In the genomic region with DNA sequence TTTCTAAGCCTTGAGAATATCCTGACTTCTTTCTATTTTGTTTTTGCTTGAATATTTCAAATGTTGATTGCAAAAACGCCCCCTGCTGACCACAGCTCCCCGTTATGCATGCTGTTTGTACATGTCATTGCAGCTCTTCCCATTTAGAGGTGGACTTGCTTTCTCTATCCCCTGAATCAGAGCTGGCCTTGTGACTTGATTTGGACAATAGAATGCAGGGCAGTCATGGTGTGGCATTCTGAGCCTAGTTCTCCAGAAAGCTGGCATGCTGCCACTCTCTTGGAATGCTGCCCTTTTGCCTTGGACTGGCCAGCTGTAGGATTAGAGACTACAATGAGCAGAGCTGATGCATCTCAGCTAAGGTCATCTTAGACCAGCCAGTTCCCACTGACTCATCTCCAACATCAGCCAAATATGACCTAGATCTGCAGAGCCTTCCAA, we compare ENCODE assay signal across 8 cellular contexts.
DNase-seq lines count a peak whose midpoint lies in the region; ATAC-seq, FAIRE-seq and TF ChIP-seq lines count a peak whose summit lies in the region.

No MANE protein-coding gene starts in this region.

- H3K27ac ChIP-seq in kidney (ENCODE audit: low read depth in 2 of 2, low read length in 2 of 2) (no peak overlapping the region), thoracic aorta (no peak overlapping the region)

- H3K4me3 ChIP-seq in astrocyte of the cerebellum (ENCODE audit: low read depth, low read length) (no peak overlapping the region), kidney (ENCODE audit: low read length in 2 of 2) (no peak overlapping the region), thoracic aorta (no peak overlapping the region)

- intact Hi-C loops in kidney (cut with DNase I): no loop called here

- no peak for ATAC-seq in thoracic aorta (ENCODE audit: insufficient number of reproducible peaks, low FRiP score, low read depth)
- ATAC-seq in HG02610 (IDR thresholded peaks at IDR 0.05; ENCODE audit: unreplicated experiment): no peak

- no peak overlapping the region for H3K9ac ChIP-seq in kidney (ENCODE audit: low read length in 2 of 2)

- H3K4me1 ChIP-seq in kidney (ENCODE audit: control insufficient read depth in 1 of 2, insufficient read depth in 1 of 2, low read depth in 1 of 2, low read length in 2 of 2) (no peaks in the 10 kb centered on the region), thoracic aorta (ENCODE audit: control insufficient read depth in 1 of 2, low read depth in 2 of 2) (peaks cover 0 to 6% of the 10 kb centered on the region in 2 donors)

- no peak for FAIRE-seq in kidney (lab: Jason Lieb, UNC)

- H3K27me3 ChIP-seq in thoracic aorta (replicated peaks; ENCODE audit: insufficient read depth): no peaks in the 10 kb centered on the region

- DNase-seq in NCI-H82 (lab: John Stamatoyannopoulos, UW) (peak; percentile 17), NCI-H82 treated with DMSO at 0.1 percent for 48 hours (lab: John Stamatoyannopoulos, UW; ENCODE audit: unreplicated experiment) (no peak), NCI-H69 (lab: John Stamatoyannopoulos, UW) (peak; percentile 89), astrocyte of the cerebellum (ENCODE audit: low read depth) (peak; percentile 98), kidney (peak; percentile 69), thoracic aorta (ENCODE audit: low spot score) (peak; percentile 24)
- no peak for DNase-seq in stimulated activated naive CD4-positive, alpha-beta T cell treated with Interleukin-2 at 50 U/mL for 16 hours (lab: John Stamatoyannopoulos, UW)

- H3K9me3 ChIP-seq in kidney (ENCODE audit: control insufficient read depth in 1 of 2, low read length in 2 of 2) (no peaks in the 10 kb centered on the region), thoracic aorta (no peaks in the 10 kb centered on the region)

- in situ Hi-C loops in astrocyte of the cerebellum (cut with HindIII; ENCODE audit: low sequenced_read_pairs): no loop called here

- peak; percentile 65 for TF ChIP-seq CTCF in astrocyte of the cerebellum (IDR thresholded peaks at IDR 0.05; ENCODE audit: low read depth, low read length, missing control alignments)
- peak; percentile 6 for TF ChIP-seq CTCF in kidney (IDR thresholded peaks at IDR 0.05; ENCODE audit: borderline replicate concordance, extremely low read depth, insufficient read depth)
- no peak for TF ChIP-seq CTCF in thoracic aorta (IDR thresholded peaks at IDR 0.05)

- H3K36me3 ChIP-seq in kidney (ENCODE audit: control insufficient read depth in 1 of 2, insufficient read depth in 2 of 2, low read length in 2 of 2) (no peaks in the 10 kb centered on the region), thoracic aorta (no peaks in the 10 kb centered on the region)

Comparison
In these comparisons a context has a peak if more than half of its experiments do, and no peak if none do; other contexts are left out.
1. DNase-seq: peak in NCI-H82 (single experiment), NCI-H69 (single experiment), astrocyte of the cerebellum (single experiment), kidney (single experiment) and thoracic aorta (single experiment); none in NCI-H82 treated with DMSO at 0.1 percent for 48 hours (single experiment) and stimulated activated naive CD4-positive, alpha-beta T cell treated with Interleukin-2 at 50 U/mL for 16 hours (single experiment).